ENCODE assay signal across 24 cellular contexts in genomic region chr7:11195502-11195901, GRCh38.
DNase-seq lines count a peak whose midpoint lies in the region; ATAC-seq and TF ChIP-seq lines count a peak whose summit lies in the region.
"Had no signal": no experiment of that assay in that cellular context is flagged by ENCODE, and none has a peak within 500 bp of the region (broad histone marks: within the 10 kb centered on the region; RNA-seq: fewer than 3 reads in every experiment).

No MANE protein-coding gene starts in this region.

- H3K27ac Mint-ChIP-seq in glutamatergic neuron (ENCODE audit: unreplicated experiment), result no peak overlapping the region
- no peak overlapping the region for H3K27ac Mint-ChIP-seq in activated naive CD4-positive, alpha-beta T cell treated with anti-CD3 and anti-CD28 coated beads, Interleukin-2, amount 50 U/mL, for 72 hours
- H3K27ac Mint-ChIP-seq: CD8-positive, alpha-beta T cell had no signal

- TF ChIP-seq CTCF in lower lobe of right lung (IDR thresholded peaks at IDR 0.05), result no peak
- TF ChIP-seq CTCF in upper lobe of right lung (IDR thresholded peaks at IDR 0.05), result no peak
- no peak for TF ChIP-seq CTCF in glutamatergic neuron (IDR thresholded peaks at IDR 0.05; ENCODE audit: partially characterized antibody, unreplicated experiment)

- H3K27me3 Mint-ChIP-seq in glutamatergic neuron (ENCODE audit: unreplicated experiment), result peaks cover 1% of the 10 kb centered on the region

- DNase-seq in DMS 273 (lab: John Stamatoyannopoulos, UW; ENCODE audit: unreplicated experiment) (peak; percentile 16), DMS 273 treated with DMSO at 0.1 percent for 48 hours (lab: John Stamatoyannopoulos, UW) (no peak), SK-N-MC (ENCODE audit: low read depth, low spot score) (no peak), lower lobe of right lung (no peak), upper lobe of right lung (no peak), glutamatergic neuron (no peak), AG20443 (ENCODE audit: low spot score) (no peak)
- no peak for DNase-seq in activated naive CD4-positive, alpha-beta T cell treated with anti-CD3 and anti-CD28 coated beads, Interleukin-2, amount 50 U/mL, for 72 hours (ENCODE audit: low spot score in 2 of 2)
- DNase-seq: ACHN; AML-193; C1 segment of cervical spinal cord; Calu3; CD8-positive, alpha-beta T cell; DMS79; KG1; MV-4-11; NCI-H1694; NCI-H446; NCI-H526; Peyer's patch; SJCRH30 had no signal

- no peak overlapping the region for H3K9ac ChIP-seq in SK-N-MC (ENCODE audit: insufficient read length)

- H3K4me3 ChIP-seq in SK-N-MC (peak overlapping the region; percentile 83), lower lobe of right lung (no peak overlapping the region), upper lobe of right lung (no peak overlapping the region)
- H3K4me3 ChIP-seq: HAP-1, SJCRH30 had no signal

- peaks cover 15% of the 10 kb centered on the region for H3K4me1 Mint-ChIP-seq in glutamatergic neuron (ENCODE audit: low read depth, unreplicated experiment)

- no peaks in the 10 kb centered on the region for H3K4me1 ChIP-seq in lower lobe of right lung
- peaks cover 13% of the 10 kb centered on the region for H3K4me1 ChIP-seq in upper lobe of right lung
- H3K4me1 ChIP-seq: SJCRH30 had no signal

- peak; percentile 38 to 42 for ATAC-seq in lower lobe of right lung
- peak; percentile 49 for ATAC-seq in upper lobe of right lung
- no peak for ATAC-seq in activated naive CD4-positive, alpha-beta T cell treated with anti-CD3 and anti-CD28 coated beads, Interleukin-2, amount 50 U/mL, for 72 hours
- ATAC-seq: CD8-positive, alpha-beta T cell had no signal

- no peaks in the 10 kb centered on the region for H3K9me3 ChIP-seq in SK-N-MC (ENCODE audit: low read depth, low read length)
- no peaks in the 10 kb centered on the region for H3K9me3 ChIP-seq in lower lobe of right lung
- H3K9me3 ChIP-seq in upper lobe of right lung, result no peaks in the 10 kb centered on the region
- H3K9me3 ChIP-seq: HAP-1, Peyer's patch, SJCRH30 had no signal

- peaks cover under 1% of the 10 kb centered on the region for H3K9me3 Mint-ChIP-seq in glutamatergic neuron (ENCODE audit: unreplicated experiment)
- H3K9me3 Mint-ChIP-seq in activated naive CD4-positive, alpha-beta T cell treated with anti-CD3 and anti-CD28 coated beads, Interleukin-2, amount 50 U/mL, for 72 hours, result no peaks in the 10 kb centered on the region
- H3K9me3 Mint-ChIP-seq: CD8-positive, alpha-beta T cell had no signal

- H3K27ac ChIP-seq in SK-N-MC, result peak overlapping the region; percentile 88
- H3K27ac ChIP-seq in lower lobe of right lung, result no peak overlapping the region
- H3K27ac ChIP-seq in upper lobe of right lung, result no peak overlapping the region
- H3K27ac ChIP-seq: 22Rv1, HL-60, SJCRH30 had no signal

- H3K36me3 ChIP-seq in SK-N-MC (ENCODE audit: insufficient read depth, low read length) (peaks cover 9% of the 10 kb centered on the region), lower lobe of right lung (no peaks in the 10 kb centered on the region), upper lobe of right lung (no peaks in the 10 kb centered on the region)
- H3K36me3 ChIP-seq: HAP-1, Peyer's patch, SJCRH30 had no signal

- no peaks in the 10 kb centered on the region for H3K27me3 ChIP-seq in lower lobe of right lung (ENCODE audit: low read depth)
- no peaks in the 10 kb centered on the region for H3K27me3 ChIP-seq in upper lobe of right lung
- H3K27me3 ChIP-seq: Peyer's patch, SJCRH30 had no signal

- H3K4me3 Mint-ChIP-seq in glutamatergic neuron (ENCODE audit: unreplicated experiment), result no peak overlapping the region
- H3K4me3 Mint-ChIP-seq: CD8-positive, alpha-beta T cell had no signal

- H3K36me3 Mint-ChIP-seq in glutamatergic neuron (ENCODE audit: unreplicated experiment), result no peaks in the 10 kb centered on the region
- H3K36me3 Mint-ChIP-seq in activated naive CD4-positive, alpha-beta T cell treated with anti-CD3 and anti-CD28 coated beads, Interleukin-2, amount 50 U/mL, for 72 hours, result no peaks in the 10 kb centered on the region
- H3K36me3 Mint-ChIP-seq: CD8-positive, alpha-beta T cell had no signal

- intact Hi-C loops in lower lobe of right lung (cut with DNase I), result no loop called here
- intact Hi-C loops in upper lobe of right lung (cut with DNase I), result no loop called here

Comparison
In these comparisons a context has a peak if more than half of its experiments do, and no peak if none do; other contexts are left out.
1. ATAC-seq: peak in lower lobe of right lung (2 of 2) and upper lobe of right lung (single experiment); none in activated naive CD4-positive, alpha-beta T cell treated with anti-CD3 and anti-CD28 coated beads, Interleukin-2, amount 50 U/mL, for 72 hours (0 of 2).